In genomic region chr7:47444376-47445098, GRCh38 we compare ENCODE assay signal across 9 cellular contexts.
DNase-seq lines count a peak whose midpoint lies in the region; ATAC-seq and TF ChIP-seq lines count a peak whose summit lies in the region.
"Had no signal": no experiment of that assay in that cellular context is flagged by ENCODE, and none has a peak within 500 bp of the region (broad histone marks: within the 10 kb centered on the region; RNA-seq: fewer than 3 reads in every experiment).

No MANE protein-coding gene starts in this region.

- H3K4me1 ChIP-seq in esophagus muscularis mucosa (peaks cover 26 to 53% (median 32%) of the 10 kb centered on the region in 4 donors), psoas muscle (peaks cover 48% of the 10 kb centered on the region)

- intact Hi-C loops in esophagus muscularis mucosa (cut with DNase I) (no loop called here), psoas muscle (cut with DNase I) (loop anchor here (5.0 to 10.0 kb wide), 4 partner anchors 38 to 138 kb away; partner anchors contain the start of gene TNS3 (in 1 of the 2))

- TF ChIP-seq EP300 in esophagus muscularis mucosa (IDR thresholded peaks at IDR 0.05): no peak

- H3K4me3 ChIP-seq in esophagus muscularis mucosa (no peak overlapping the region), psoas muscle (no peak overlapping the region)

- H3K27ac ChIP-seq in esophagus muscularis mucosa (replicated peaks in 1 of 4) (no peak overlapping the region), psoas muscle (peak overlapping the region; percentile 94)
- H3K27ac ChIP-seq: neutrophil had no signal

- peaks cover 0 to 3% (median 2%) of the 10 kb centered on the region in 4 donors for H3K36me3 ChIP-seq in esophagus muscularis mucosa
- H3K36me3 ChIP-seq in psoas muscle (ENCODE audit: insufficient read depth in 1 of 2, low read depth in 1 of 2): peaks cover 0 to 3% of the 10 kb centered on the region in 2 donors
- H3K36me3 ChIP-seq: neutrophil had no signal

- TF ChIP-seq CTCF in GM12873 (IDR thresholded peaks at IDR 0.05; ENCODE audit: insufficient read depth, low read depth, low read length, missing control alignments) (peak; percentile 68), esophagus muscularis mucosa (IDR thresholded peaks at IDR 0.05) (peak; percentile 37 to 64 (median 48)), psoas muscle (IDR thresholded peaks at IDR 0.05) (peak; percentile 52)

- no peaks in the 10 kb centered on the region for H3K27me3 ChIP-seq in esophagus muscularis mucosa
- no peaks in the 10 kb centered on the region for H3K27me3 ChIP-seq in psoas muscle (ENCODE audit: insufficient read depth in 3 of 3, low read length in 2 of 3)
- H3K27me3 ChIP-seq: neutrophil had no signal

- 84% methylated on average over 14 of the region's 14 CpGs for WGBS in esophagus muscularis mucosa
- WGBS in psoas muscle, 3 donors: 74 to 84% (median 74%) methylated on average over 14 of the region's 14 CpGs

- TF ChIP-seq POLR2A in esophagus muscularis mucosa (IDR thresholded peaks at IDR 0.05; ENCODE audit: low read depth): no peak

- ATAC-seq in psoas muscle (peak in 1 of 4 donors; percentile 48), GM18873 (IDR thresholded peaks at IDR 0.05; ENCODE audit: low FRiP score, unreplicated experiment) (no peak)

- DNase-seq in NCI-H69 (lab: John Stamatoyannopoulos, UW): peak; percentile 32
- no peak for DNase-seq in esophagus muscularis mucosa (ENCODE audit: extremely low spot score)
- no peak for DNase-seq in psoas muscle
- DNase-seq in occipital lobe (lab: John Stamatoyannopoulos, UW): no peak
- no peak for DNase-seq in NCI-H345 treated with DMSO at 0.1 percent for 48 hours (lab: John Stamatoyannopoulos, UW; ENCODE audit: unreplicated experiment)
- no peak for DNase-seq in ecto neural progenitor cell (ENCODE audit: low spot score)

- H3K9me3 ChIP-seq in esophagus muscularis mucosa (no peaks in the 10 kb centered on the region), psoas muscle (no peaks in the 10 kb centered on the region)
- H3K9me3 ChIP-seq: neutrophil had no signal
